2 cellular contexts compared by ENCODE assay signal in the genomic region with DNA sequence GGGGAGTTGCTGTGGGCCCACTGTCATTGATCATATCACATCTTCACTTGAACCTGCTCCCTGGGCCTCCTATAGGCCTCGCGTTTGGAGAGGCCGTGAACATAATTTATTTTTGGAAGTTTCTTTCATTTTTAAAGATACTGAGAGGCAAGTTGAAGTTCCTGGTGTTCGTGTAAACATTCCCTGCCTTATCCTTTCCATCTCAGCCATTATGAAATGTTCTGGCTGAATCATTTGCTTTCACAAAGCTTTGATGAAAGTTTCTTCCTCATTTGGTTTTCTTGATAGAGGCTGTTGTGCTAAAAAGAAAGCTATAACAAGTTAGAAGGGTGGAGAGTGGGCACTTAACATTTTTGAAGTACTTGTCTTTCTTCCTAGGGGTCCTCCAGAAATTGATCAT.
TF ChIP-seq lines count a peak whose summit lies in the region.

No MANE protein-coding gene starts in this region.

TF ChIP-seq in liver, 16 proteins besides CTCF, POLR2A, EP300 and RAD21:
- TF ChIP-seq YY1 (IDR thresholded peaks at IDR 0.05) (peak; percentile 25), RXRA (IDR thresholded peaks at IDR 0.05) (no peak), HNF4G (IDR thresholded peaks at IDR 0.05) (no peak), HNF4A (conservative IDR thresholded peaks at IDR 0.05) (no peak), FOXA1 (IDR thresholded peaks at IDR 0.05) (no peak), NR2F2 (IDR thresholded peaks at IDR 0.05) (no peak)
- TF ChIP-seq, protein P1, sequence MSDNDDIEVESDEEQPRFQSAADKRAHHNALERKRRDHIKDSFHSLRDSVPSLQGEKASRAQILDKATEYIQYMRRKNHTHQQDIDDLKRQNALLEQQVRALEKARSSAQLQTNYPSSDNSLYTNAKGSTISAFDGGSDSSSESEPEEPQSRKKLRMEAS (IDR thresholded peaks at IDR 0.05) = no peak
- TF ChIP-seq, protein P2, sequence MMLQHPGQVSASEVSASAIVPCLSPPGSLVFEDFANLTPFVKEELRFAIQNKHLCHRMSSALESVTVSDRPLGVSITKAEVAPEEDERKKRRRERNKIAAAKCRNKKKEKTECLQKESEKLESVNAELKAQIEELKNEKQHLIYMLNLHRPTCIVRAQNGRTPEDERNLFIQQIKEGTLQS (IDR thresholded peaks at IDR 0.05) = no peak
TF ChIP-seq in liver: peak in this region for 1.

TF ChIP-seq in HepG2, 621 proteins besides CTCF, POLR2A, EP300 and RAD21:
- TF ChIP-seq KAT7 (CRISPR knock-in tag; IDR thresholded peaks at IDR 0.05; ENCODE audit: borderline replicate concordance) = no peak
- TF ChIP-seq, protein P3, sequence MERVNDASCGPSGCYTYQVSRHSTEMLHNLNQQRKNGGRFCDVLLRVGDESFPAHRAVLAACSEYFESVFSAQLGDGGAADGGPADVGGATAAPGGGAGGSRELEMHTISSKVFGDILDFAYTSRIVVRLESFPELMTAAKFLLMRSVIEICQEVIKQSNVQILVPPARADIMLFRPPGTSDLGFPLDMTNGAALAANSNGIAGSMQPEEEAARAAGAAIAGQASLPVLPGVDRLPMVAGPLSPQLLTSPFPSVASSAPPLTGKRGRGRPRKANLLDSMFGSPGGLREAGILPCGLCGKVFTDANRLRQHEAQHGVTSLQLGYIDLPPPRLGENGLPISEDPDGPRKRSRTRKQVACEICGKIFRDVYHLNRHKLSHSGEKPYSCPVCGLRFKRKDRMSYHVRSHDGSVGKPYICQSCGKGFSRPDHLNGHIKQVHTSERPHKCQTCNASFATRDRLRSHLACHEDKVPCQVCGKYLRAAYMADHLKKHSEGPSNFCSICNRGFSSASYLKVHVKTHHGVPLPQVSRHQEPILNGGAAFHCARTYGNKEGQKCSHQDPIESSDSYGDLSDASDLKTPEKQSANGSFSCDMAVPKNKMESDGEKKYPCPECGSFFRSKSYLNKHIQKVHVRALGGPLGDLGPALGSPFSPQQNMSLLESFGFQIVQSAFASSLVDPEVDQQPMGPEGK (CRISPR knock-in tag; IDR thresholded peaks at IDR 0.05) = no peak
- no peak for TF ChIP-seq ARHGAP35 (CRISPR knock-in tag; IDR thresholded peaks at IDR 0.05; ENCODE audit: borderline replicate concordance)
- no peak for TF ChIP-seq NR2F2 (IDR thresholded peaks at IDR 0.05; ENCODE audit: borderline replicate concordance, low read depth)
- TF ChIP-seq, protein P4, sequence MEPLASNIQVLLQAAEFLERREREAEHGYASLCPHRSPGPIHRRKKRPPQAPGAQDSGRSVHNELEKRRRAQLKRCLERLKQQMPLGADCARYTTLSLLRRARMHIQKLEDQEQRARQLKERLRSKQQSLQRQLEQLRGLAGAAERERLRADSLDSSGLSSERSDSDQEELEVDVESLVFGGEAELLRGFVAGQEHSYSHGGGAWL (CRISPR knock-in tag; IDR thresholded peaks at IDR 0.05) = no peak
- no peak for TF ChIP-seq RARA (CRISPR knock-in tag; IDR thresholded peaks at IDR 0.05)
- no peak for TF ChIP-seq RFX1 (IDR thresholded peaks at IDR 0.05)
- no peak for TF ChIP-seq ZSCAN25 (CRISPR knock-in tag; IDR thresholded peaks at IDR 0.05)
- TF ChIP-seq ZFYVE20 (CRISPR knock-in tag; IDR thresholded peaks at IDR 0.05; ENCODE audit: borderline replicate concordance, low read depth) = no peak
- no peak for TF ChIP-seq MAFK (conservative IDR thresholded peaks at IDR 0.05 in 1 of 2, IDR thresholded peaks at IDR 0.05 in 1 of 2; ENCODE audit: low read length in 2 of 2)
- TF ChIP-seq, protein P5, sequence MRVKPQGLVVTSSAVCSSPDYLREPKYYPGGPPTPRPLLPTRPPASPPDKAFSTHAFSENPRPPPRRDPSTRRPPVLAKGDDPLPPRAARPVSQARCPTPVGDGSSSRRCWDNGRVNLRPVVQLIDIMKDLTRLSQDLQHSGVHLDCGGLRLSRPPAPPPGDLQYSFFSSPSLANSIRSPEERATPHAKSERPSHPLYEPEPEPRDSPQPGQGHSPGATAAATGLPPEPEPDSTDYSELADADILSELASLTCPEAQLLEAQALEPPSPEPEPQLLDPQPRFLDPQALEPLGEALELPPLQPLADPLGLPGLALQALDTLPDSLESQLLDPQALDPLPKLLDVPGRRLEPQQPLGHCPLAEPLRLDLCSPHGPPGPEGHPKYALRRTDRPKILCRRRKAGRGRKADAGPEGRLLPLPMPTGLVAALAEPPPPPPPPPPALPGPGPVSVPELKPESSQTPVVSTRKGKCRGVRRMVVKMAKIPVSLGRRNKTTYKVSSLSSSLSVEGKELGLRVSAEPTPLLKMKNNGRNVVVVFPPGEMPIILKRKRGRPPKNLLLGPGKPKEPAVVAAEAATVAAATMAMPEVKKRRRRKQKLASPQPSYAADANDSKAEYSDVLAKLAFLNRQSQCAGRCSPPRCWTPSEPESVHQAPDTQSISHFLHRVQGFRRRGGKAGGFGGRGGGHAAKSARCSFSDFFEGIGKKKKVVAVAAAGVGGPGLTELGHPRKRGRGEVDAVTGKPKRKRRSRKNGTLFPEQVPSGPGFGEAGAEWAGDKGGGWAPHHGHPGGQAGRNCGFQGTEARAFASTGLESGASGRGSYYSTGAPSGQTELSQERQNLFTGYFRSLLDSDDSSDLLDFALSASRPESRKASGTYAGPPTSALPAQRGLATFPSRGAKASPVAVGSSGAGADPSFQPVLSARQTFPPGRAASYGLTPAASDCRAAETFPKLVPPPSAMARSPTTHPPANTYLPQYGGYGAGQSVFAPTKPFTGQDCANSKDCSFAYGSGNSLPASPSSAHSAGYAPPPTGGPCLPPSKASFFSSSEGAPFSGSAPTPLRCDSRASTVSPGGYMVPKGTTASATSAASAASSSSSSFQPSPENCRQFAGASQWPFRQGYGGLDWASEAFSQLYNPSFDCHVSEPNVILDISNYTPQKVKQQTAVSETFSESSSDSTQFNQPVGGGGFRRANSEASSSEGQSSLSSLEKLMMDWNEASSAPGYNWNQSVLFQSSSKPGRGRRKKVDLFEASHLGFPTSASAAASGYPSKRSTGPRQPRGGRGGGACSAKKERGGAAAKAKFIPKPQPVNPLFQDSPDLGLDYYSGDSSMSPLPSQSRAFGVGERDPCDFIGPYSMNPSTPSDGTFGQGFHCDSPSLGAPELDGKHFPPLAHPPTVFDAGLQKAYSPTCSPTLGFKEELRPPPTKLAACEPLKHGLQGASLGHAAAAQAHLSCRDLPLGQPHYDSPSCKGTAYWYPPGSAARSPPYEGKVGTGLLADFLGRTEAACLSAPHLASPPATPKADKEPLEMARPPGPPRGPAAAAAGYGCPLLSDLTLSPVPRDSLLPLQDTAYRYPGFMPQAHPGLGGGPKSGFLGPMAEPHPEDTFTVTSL (CRISPR knock-in tag; IDR thresholded peaks at IDR 0.05; ENCODE audit: borderline replicate concordance) = no peak
- TF ChIP-seq HMGA1 (CRISPR knock-in tag; conservative IDR thresholded peaks at IDR 0.05) = no peak
- TF ChIP-seq ZNF282 (IDR thresholded peaks at IDR 0.05; ENCODE audit: partially characterized antibody) = no peak
- TF ChIP-seq SNAPC2 (CRISPR knock-in tag; IDR thresholded peaks at IDR 0.05) = no peak
- no peak for TF ChIP-seq NR2F1 (CRISPR knock-in tag; IDR thresholded peaks at IDR 0.05)
- no peak for TF ChIP-seq ZNF713 (CRISPR knock-in tag; IDR thresholded peaks at IDR 0.05)
- no peak for TF ChIP-seq HHEX (CRISPR knock-in tag; IDR thresholded peaks at IDR 0.05)
